ENCODE assay signal across 8 cellular contexts in genomic region chr1:31788825-31789256, GRCh38. TPM values are rescaled to one million over a fixed set of nuclear protein-coding genes. Genes with fewer than 3 reads are reported as not detected.
A peak's percentile ranks its signal among the peaks of the same experiment; 100 is the strongest.
DNase-seq lines count a peak whose midpoint lies in the region; ATAC-seq and TF ChIP-seq lines count a peak whose summit lies in the region.

No MANE protein-coding gene starts in this region.

- H3K27ac Mint-ChIP-seq in activated CD4-positive, alpha-beta T cell treated with anti-CD3 and anti-CD28 coated beads for 36 hours = peak overlapping the region; percentile 82

- H3K36me3 Mint-ChIP-seq in activated CD4-positive, alpha-beta T cell treated with anti-CD3 and anti-CD28 coated beads for 36 hours (ENCODE audit: low read depth) = no peaks in the 10 kb centered on the region

- no peak for TF ChIP-seq EP300 in tibial nerve (IDR thresholded peaks at IDR 0.05)

- POLR2A ChIA-PET in activated CD4-positive, alpha-beta T cell treated with anti-CD3 and anti-CD28 coated beads for 36 hours (lab: Charles Lee) = interaction anchor here (0.6 to 1.5 kb wide), 7 partner anchors 26 to 1036 kb away, joined by 3 to 10 read pairs (median 4); partner anchors contain the start of genes KHDRBS1 and PEF1

- no peaks in the 10 kb centered on the region for H3K27me3 Mint-ChIP-seq in activated CD4-positive, alpha-beta T cell treated with anti-CD3 and anti-CD28 coated beads for 36 hours

- intact Hi-C loops in activated CD4-positive, alpha-beta T cell treated with anti-CD3 and anti-CD28 coated beads for 36 hours (cut with DNase I, micrococcal nuclease) = loop anchor here (1.0 to 2.0 kb wide), 19 partner anchors 17 to 634 kb away; partner anchors contain the start of genes COL16A1 (in 1 of the 2), KHDRBS1 (in 1 of the 2), PTP4A2 (in 1 of the 2) and SNRNP40 (in 1 of the 2)

- peak overlapping the region; percentile 75 for H3K4me3 Mint-ChIP-seq in activated CD4-positive, alpha-beta T cell treated with anti-CD3 and anti-CD28 coated beads for 36 hours

- TF ChIP-seq POLR2A in tibial nerve (IDR thresholded peaks at IDR 0.05) = no peak

- H3K27ac ChIP-seq in cingulate gyrus (ENCODE audit: low read depth, low read length) (peak overlapping the region; percentile 95), lung (ENCODE audit: low read depth in 1 of 2, low read length in 1 of 2) (peak overlapping the region in 1 of 2 donors; percentile 78), tibial nerve (peak overlapping the region; percentile 72 to 93 (median 86))

- peak; percentile 65 for ATAC-seq in activated CD4-positive, alpha-beta T cell treated with anti-CD3 and anti-CD28 coated beads for 36 hours
- ATAC-seq in HG02852 (IDR thresholded peaks at IDR 0.05; ENCODE audit: unreplicated experiment) = peak; percentile 13
- peak; percentile 40 for ATAC-seq in lung (ENCODE audit: insufficient read depth, low FRiP score)

- H3K36me3 ChIP-seq in lung (ENCODE audit: control insufficient read depth in 2 of 2, insufficient read depth in 2 of 2, low read length in 2 of 2) (no peaks in the 10 kb centered on the region), tibial nerve (no peaks in the 10 kb centered on the region)

- no peak for TF ChIP-seq CTCF in lung (IDR thresholded peaks at IDR 0.05; ENCODE audit: control extremely low read depth, extremely low read depth)
- TF ChIP-seq CTCF in tibial nerve (IDR thresholded peaks at IDR 0.05) = no peak

- 0 to 1% methylated on average over 22 of the region's 22 CpGs for WGBS in lung, 2 donors
- WGBS in tibial nerve, 2 donors = 0 to 1% methylated on average over 19 to 22 of the region's 22 CpGs

- no peaks in the 10 kb centered on the region for H3K4me1 ChIP-seq in lung (ENCODE audit: control insufficient read depth in 2 of 2, insufficient read depth in 2 of 2, low read length in 2 of 2)
- peaks cover 0 to 13% (median 0%) of the 10 kb centered on the region in 4 donors for H3K4me1 ChIP-seq in tibial nerve

- H3K4me1 Mint-ChIP-seq in activated CD4-positive, alpha-beta T cell treated with anti-CD3 and anti-CD28 coated beads for 36 hours = peaks cover 10% of the 10 kb centered on the region

- H3K9me3 Mint-ChIP-seq in activated CD4-positive, alpha-beta T cell treated with anti-CD3 and anti-CD28 coated beads for 36 hours (ENCODE audit: low read depth) = no peaks in the 10 kb centered on the region

- H3K9me3 ChIP-seq in lung (ENCODE audit: control insufficient read depth in 2 of 2, insufficient read depth in 1 of 2, low read length in 1 of 2) (no peaks in the 10 kb centered on the region), tibial nerve (no peaks in the 10 kb centered on the region)

- DNase-seq in activated CD4-positive, alpha-beta T cell treated with anti-CD3 and anti-CD28 coated beads for 36 hours = no peak
- no peak for DNase-seq in activated CD4-positive, alpha-beta T cell treated with anti-CD3 and anti-CD28 coated beads for 1 hour
- DNase-seq in OCI-M1 (lab: John Stamatoyannopoulos, UW) (peak; percentile 66), lung (ENCODE audit: low spot score) (no peak), tibial nerve (ENCODE audit: low spot score in 2 of 2) (no peak)
- DNase-seq in stimulated activated CD4-positive, alpha-beta T cell treated with anti-CD3 and anti-CD28 coated beads, Interleukin-4, amount 100 ng/mL, for 1 hour = no peak

- peak overlapping the region; percentile 29 for H3K4me3 ChIP-seq in lung
- H3K4me3 ChIP-seq in tibial nerve = peak overlapping the region; percentile 57 to 73 (median 63)

- CTCF ChIA-PET in activated CD4-positive, alpha-beta T cell treated with anti-CD3 and anti-CD28 coated beads for 36 hours (lab: Charles Lee) = interaction anchor here (0.5 to 3.1 kb wide), 45 partner anchors 9 to 729 kb away, joined by 3 to 30 read pairs (median 4); partner anchors contain the start of genes KPNA6 and PEF1

- H3K27me3 ChIP-seq in lung (ENCODE audit: control insufficient read depth, insufficient read depth) = no peaks in the 10 kb centered on the region
- no peaks in the 10 kb centered on the region for H3K27me3 ChIP-seq in tibial nerve

RNA-seq across cellular contexts. Expression of gene ADGRB2, which starts 24.7 kb away (rescaled TPM):
- 1 to 10 TPM; 1.2 TPM for total RNA-seq in activated CD4-positive, alpha-beta T cell treated with anti-CD3 and anti-CD28 coated beads for 36 hours
- total RNA-seq in lung (1 to 10 TPM; 1.8 to 7.6 TPM), tibial nerve (10 to 100 TPM in 1 of 4 donors, 1 to 10 TPM in 3; 1.6 to 10.5 (median 4.1) TPM)
- under 1 TPM; 0.44 to 0.89 TPM for polyA plus RNA-seq in lung

RNA-seq across cellular contexts. Expression of gene SPOCD1, which starts 27.0 kb away (rescaled TPM):
- under 1 TPM; 0.79 to 0.91 TPM for total RNA-seq in activated CD4-positive, alpha-beta T cell treated with anti-CD3 and anti-CD28 coated beads for 36 hours
- total RNA-seq in lung = 10 to 100 TPM in 1 of 2 donors, under 1 TPM in 1; 0.51 to 15.7 TPM
- 10 to 100 TPM in 1 of 2 donors, 1 to 10 TPM in 1; 6.0 to 10.7 TPM for polyA plus RNA-seq in lung
- 10 to 100 TPM in 1 of 4 donors, under 1 TPM in 2, not detected in 1; 0.42 to 14.1 (median 0.66) TPM for total RNA-seq in tibial nerve

Comparison
In these comparisons a context has a peak if more than half of its experiments do, and no peak if none do; other contexts are left out.
1. ATAC-seq: peak in every context shown above with its lines; median percentile 65 in activated CD4-positive, alpha-beta T cell treated with anti-CD3 and anti-CD28 coated beads for 36 hours; 40 in lung; 13 in HG02852.